36 cellular contexts compared by ENCODE assay signal in the genomic region with DNA sequence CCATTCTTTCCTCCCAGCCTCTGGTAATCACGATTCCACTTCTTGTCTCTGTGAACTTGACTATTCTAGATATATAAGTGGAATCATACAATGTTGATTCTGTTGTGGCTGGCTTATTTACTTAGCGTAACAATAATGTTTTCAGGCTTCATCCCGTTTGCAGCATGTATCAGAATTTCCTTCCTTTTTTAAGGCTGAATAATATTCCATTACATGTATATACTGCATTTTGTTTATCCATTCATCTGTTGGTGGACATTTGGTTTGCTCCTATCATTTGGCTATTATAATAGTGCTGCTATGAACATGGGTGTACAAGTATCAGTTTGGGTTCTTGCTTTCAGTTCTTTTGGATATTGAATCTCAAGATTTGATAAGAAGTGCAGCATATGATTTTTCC.
"Had no signal": no experiment of that assay in that cellular context is flagged by ENCODE, and none has a peak within 500 bp of the region (broad histone marks: within the 10 kb centered on the region; RNA-seq: fewer than 3 reads in every experiment).

No MANE protein-coding gene starts in this region.

- H3K27me3 ChIP-seq: adrenal gland, body of pancreas, brain microvascular endothelial cell, breast epithelium had no signal

- H3K9me3 Mint-ChIP-seq: activated CD4-positive, alpha-beta T cell treated with anti-CD3 and anti-CD28 coated beads, Interleukin-2, amount 10 ng/mL, durations not matched to agents 24 days and 14 days had no signal

- DNase-seq: activated B cell treated with CpG ODN at 0.5 μM for 24 hours; activated CD4-positive, alpha-beta memory T cell treated with anti-CD3 and anti-CD28 coated beads for 36 hours; activated CD4-positive, alpha-beta T cell treated with anti-CD3 and anti-CD28 coated beads for 4 hours; activated CD4-positive, alpha-beta T cell treated with anti-CD3 and anti-CD28 coated beads, Interleukin-2, amount 10 ng/mL, durations not matched to agents 24 days and 14 days; activated CD4-positive, alpha-beta T cell treated with anti-CD3 and anti-CD28 coated beads, Interleukin-2, amount 50 U/mL, for 1 hour; activated CD4-positive, alpha-beta T cell treated with anti-CD3 and anti-CD28 coated beads, Interleukin-2, amount 50 U/mL, for 4 hours; activated CD4-positive, CD25-positive, alpha-beta regulatory T cell treated with anti-CD3 and anti-CD28 coated beads, Interleukin-2, amount 50 U/mL, for 72 hours; activated CD8-positive, alpha-beta memory T cell treated with anti-CD3 and anti-CD28 coated beads, Interleukin-2, amount 50 U/mL, for 4 hours; activated CD8-positive, alpha-beta T cell treated with anti-CD3 and anti-CD28 coated beads for 36 hours; activated effector memory CD4-positive, alpha-beta T cell treated with anti-CD3 and anti-CD28 coated beads, Interleukin-2, amount 50 U/mL, for 16 hours; activated gamma-delta T cell treated with Interleukin-2 at 50 U/mL for 16 hours; activated naive CD4-positive, alpha-beta T cell; activated naive CD4-positive, alpha-beta T cell treated with anti-CD3 and anti-CD28 coated beads for 36 hours; activated naive CD4-positive, alpha-beta T cell treated with anti-CD3 and anti-CD28 coated beads, Interleukin-2, amount 50 U/mL, for 16 hours; activated naive CD8-positive, alpha-beta T cell treated with anti-CD3 and anti-CD28 coated beads for 36 hours; activated T-cell treated with anti-CD3 and anti-CD28 coated beads for 4 hours; activated T-cell treated with anti-CD3 and anti-CD28 coated beads, Interleukin-2, amount 50 U/mL, for 1 hour; activated T-cell treated with anti-CD3 and anti-CD28 coated beads, Interleukin-2, amount 50 U/mL, for 4 hours; activated T-cell treated with anti-CD3 and anti-CD28 coated beads, Interleukin-2, amount 50 U/mL, for 72 hours; adrenal gland; amniotic stem cell; aorta; body of pancreas; brain microvascular endothelial cell; central memory CD4-positive, alpha-beta T cell; T-cell; T-helper 17 cell; T-helper 9 cell had no signal

- H3K27ac Mint-ChIP-seq: activated B cell treated with CpG ODN at 0.5 μM for 24 hours; activated CD4-positive, alpha-beta memory T cell treated with anti-CD3 and anti-CD28 coated beads for 36 hours; activated CD4-positive, alpha-beta T cell treated with anti-CD3 and anti-CD28 coated beads, Interleukin-2, amount 10 ng/mL, durations not matched to agents 24 days and 14 days; activated CD8-positive, alpha-beta T cell treated with anti-CD3 and anti-CD28 coated beads for 36 hours; activated naive CD4-positive, alpha-beta T cell treated with anti-CD3 and anti-CD28 coated beads for 36 hours; activated naive CD4-positive, alpha-beta T cell treated with anti-CD3 and anti-CD28 coated beads, Interleukin-2, amount 50 U/mL, for 72 hours; activated naive CD8-positive, alpha-beta T cell treated with anti-CD3 and anti-CD28 coated beads for 36 hours; activated T-cell treated with anti-CD3 and anti-CD28 coated beads, Interleukin-2, amount 50 U/mL, for 72 hours; activated T-helper 1 cell treated with anti-CD3 and anti-CD28 coated beads, Interleukin-12 subunit alpha, Interleukin-12 subunit beta, Interleukin-2, Interleukin-4 antibody, amounts not matched to agents 30 ng/mL and 10 ng/mL and 1 ng/mL, durations not matched to agents 14 hours and 24 hours and 36 hours; activated T-helper 17 cell treated with anti-CD3 and anti-CD28 coated beads, Interleukin-2, amount 50 U/mL, for 72 hours; T-cell; T-helper 17 cell; T-helper 2 cell treated with Interferon-gamma antibody and Interleukin-4, amounts not matched to agents 5 μg/mL and 100 μg/mL, for 36 hours had no signal

- H3K27ac ChIP-seq: adrenal gland, body of pancreas, brain microvascular endothelial cell, breast epithelium, VCaP had no signal

- H3K36me3 Mint-ChIP-seq: activated CD4-positive, alpha-beta memory T cell treated with anti-CD3 and anti-CD28 coated beads for 36 hours; activated naive CD8-positive, alpha-beta T cell treated with anti-CD3 and anti-CD28 coated beads for 36 hours; T-cell had no signal

- H3K27me3 Mint-ChIP-seq: activated B cell treated with CpG ODN at 0.5 μM for 24 hours; activated CD4-positive, alpha-beta memory T cell treated with anti-CD3 and anti-CD28 coated beads for 36 hours; activated CD4-positive, alpha-beta T cell treated with anti-CD3 and anti-CD28 coated beads, Interleukin-2, amount 10 ng/mL, durations not matched to agents 24 days and 14 days; activated CD8-positive, alpha-beta T cell treated with anti-CD3 and anti-CD28 coated beads for 36 hours; activated naive CD8-positive, alpha-beta T cell treated with anti-CD3 and anti-CD28 coated beads for 36 hours; activated T-helper 17 cell treated with anti-CD3 and anti-CD28 coated beads, Interleukin-2, amount 50 U/mL, for 72 hours; T-helper 17 cell had no signal

- H3K4me1 ChIP-seq: adrenal gland, breast epithelium had no signal

- H3K4me3 ChIP-seq: adrenal gland, body of pancreas, breast epithelium had no signal

- H3K4me1 Mint-ChIP-seq: activated CD4-positive, alpha-beta T cell treated with anti-CD3 and anti-CD28 coated beads, Interleukin-2, amount 10 ng/mL, durations not matched to agents 24 days and 14 days; activated naive CD8-positive, alpha-beta T cell treated with anti-CD3 and anti-CD28 coated beads for 36 hours; activated T-helper 17 cell treated with anti-CD3 and anti-CD28 coated beads, Interleukin-2, amount 50 U/mL, for 72 hours; T-cell; T-helper 17 cell had no signal

- H3K9me3 ChIP-seq: adrenal gland, body of pancreas had no signal

- H3K4me3 Mint-ChIP-seq: activated B cell treated with CpG ODN at 0.5 μM for 24 hours; activated CD4-positive, alpha-beta memory T cell treated with anti-CD3 and anti-CD28 coated beads for 36 hours; activated CD4-positive, alpha-beta T cell treated with anti-CD3 and anti-CD28 coated beads, Interleukin-2, amount 10 ng/mL, durations not matched to agents 24 days and 14 days; activated CD8-positive, alpha-beta T cell treated with anti-CD3 and anti-CD28 coated beads for 36 hours; activated naive CD4-positive, alpha-beta T cell treated with anti-CD3 and anti-CD28 coated beads for 36 hours; activated naive CD8-positive, alpha-beta T cell treated with anti-CD3 and anti-CD28 coated beads for 36 hours; activated T-cell treated with anti-CD3 and anti-CD28 coated beads, Interleukin-2, amount 50 U/mL, for 4 hours; activated T-cell treated with anti-CD3 and anti-CD28 coated beads, Interleukin-2, amount 50 U/mL, for 72 hours; activated T-helper 1 cell treated with anti-CD3 and anti-CD28 coated beads, Interleukin-12 subunit alpha, Interleukin-12 subunit beta, Interleukin-2, Interleukin-4 antibody, amounts not matched to agents 30 ng/mL and 10 ng/mL and 1 ng/mL, durations not matched to agents 14 hours and 24 hours and 36 hours; activated T-helper 17 cell treated with anti-CD3 and anti-CD28 coated beads, Interleukin-2, amount 50 U/mL, for 72 hours; T-cell; T-helper 17 cell; T-helper 2 cell treated with Interferon-gamma antibody and Interleukin-4, amounts not matched to agents 5 μg/mL and 100 μg/mL, for 36 hours had no signal

- FAIRE-seq: astrocyte, TTC549 had no signal

- H3K36me3 ChIP-seq: adrenal gland, brain microvascular endothelial cell, breast epithelium had no signal

- ATAC-seq: activated CD8-positive, alpha-beta T cell treated with anti-CD3 and anti-CD28 coated beads for 36 hours; activated naive CD4-positive, alpha-beta T cell treated with anti-CD3 and anti-CD28 coated beads, Interleukin-2, amount 50 U/mL, for 72 hours; activated T-cell treated with anti-CD3 and anti-CD28 coated beads, Interleukin-2, amount 50 U/mL, for 4 hours; activated T-cell treated with anti-CD3 and anti-CD28 coated beads, Interleukin-2, amount 50 U/mL, for 72 hours; activated T-helper 17 cell treated with anti-CD3 and anti-CD28 coated beads, Interleukin-2, amount 50 U/mL, for 72 hours; body of pancreas; T-cell; T-helper 17 cell had no signal
